ENCODE assay signal across 20 cellular contexts in genomic region chr11:15773024-15773423, GRCh38.
DNase-seq lines count a peak whose midpoint lies in the region; FAIRE-seq and TF ChIP-seq lines count a peak whose summit lies in the region.
"Had no signal": no experiment of that assay in that cellular context is flagged by ENCODE, and none has a peak within 500 bp of the region (broad histone marks: within the 10 kb centered on the region; RNA-seq: fewer than 3 reads in every experiment).

No MANE protein-coding gene starts in this region.

- H3K27me3 ChIP-seq in BE2C (no peaks in the 10 kb centered on the region), MG63 (no peaks in the 10 kb centered on the region)

- DNase-seq in BE2C (peak; percentile 24), NCI-H69 (lab: John Stamatoyannopoulos, UW) (peak; percentile 42), chondrocyte (ENCODE audit: low spot score) (no peak), nephron progenitor cell (no peak), NCI-H446 treated with DMSO at 0.1 percent for 48 hours (lab: John Stamatoyannopoulos, UW) (no peak), erythroblast (lab: John Stamatoyannopoulos, UW) (no peak), GM12891 (ENCODE audit: insufficient read length, low spot score) (no peak), MG63 (no peak)
- DNase-seq: Caco-2; CD4-positive, alpha-beta T cell; HCEC 1CT; HFFc6; IMR-90 had no signal

- H3K36me3 Mint-ChIP-seq in chondrocyte (ENCODE audit: low read depth) = no peaks in the 10 kb centered on the region
- no peaks in the 10 kb centered on the region for H3K36me3 Mint-ChIP-seq in nephron progenitor cell (ENCODE audit: low read depth)

- FAIRE-seq in GM12891 (lab: Jason Lieb, UNC) = no peak
- FAIRE-seq: D721Med, G401.6, GM12892, GM18507, H54, HTR-8/SVneo had no signal

- no peak overlapping the region for H3K4me3 ChIP-seq in BE2C (ENCODE audit: low read depth, low read length)
- H3K4me3 ChIP-seq in MG63 = no peak overlapping the region
- H3K4me3 ChIP-seq: GM23338 had no signal

- TF ChIP-seq CTCF in BE2C (IDR thresholded peaks at IDR 0.05; ENCODE audit: low read depth, low read length) (no peak), chondrocyte (IDR thresholded peaks at IDR 0.05) (no peak), nephron progenitor cell (IDR thresholded peaks at IDR 0.05) (no peak)

- H3K9me3 ChIP-seq in BE2C = no peaks in the 10 kb centered on the region
- H3K9me3 ChIP-seq in MG63 = no peaks in the 10 kb centered on the region
- H3K9me3 ChIP-seq: Caco-2 had no signal

- no peaks in the 10 kb centered on the region for H3K9me3 Mint-ChIP-seq in chondrocyte (ENCODE audit: low read depth)
- H3K9me3 Mint-ChIP-seq in nephron progenitor cell = no peaks in the 10 kb centered on the region
- H3K9me3 Mint-ChIP-seq: CD4-positive, alpha-beta T cell; GM23338 had no signal

- no peaks in the 10 kb centered on the region for H3K27me3 Mint-ChIP-seq in chondrocyte (ENCODE audit: low read depth)
- peaks cover 3% of the 10 kb centered on the region for H3K27me3 Mint-ChIP-seq in nephron progenitor cell (ENCODE audit: low read depth, poor library complexity)
- H3K27me3 Mint-ChIP-seq: CD4-positive, alpha-beta T cell had no signal

- H3K4me1 ChIP-seq in BE2C = no peaks in the 10 kb centered on the region; the same call in 1 of the 2 replicates

- no peak for TF ChIP-seq POLR2A in erythroblast (IDR thresholded peaks at IDR 0.05; ENCODE audit: low read length)
- TF ChIP-seq POLR2A in GM12891 (IDR thresholded peaks at IDR 0.05; ENCODE audit: low read depth, low read length) = no peak

- H3K36me3 ChIP-seq in BE2C (no peaks in the 10 kb centered on the region), MG63 (no peaks in the 10 kb centered on the region)

- H3K27ac Mint-ChIP-seq in chondrocyte (ENCODE audit: unreplicated experiment) = peak overlapping the region; percentile 68
- H3K27ac Mint-ChIP-seq in nephron progenitor cell = no peak overlapping the region
- H3K27ac Mint-ChIP-seq: CD4-positive, alpha-beta T cell; GM23338; HFFc6 had no signal

- H3K4me3 Mint-ChIP-seq in chondrocyte (ENCODE audit: unreplicated experiment) (no peak overlapping the region), nephron progenitor cell (peak overlapping the region; percentile 31)
- H3K4me3 Mint-ChIP-seq: CD4-positive, alpha-beta T cell; GM23338; HFFc6 had no signal

- peaks cover 45% of the 10 kb centered on the region for H3K4me1 Mint-ChIP-seq in chondrocyte (ENCODE audit: low read depth)
- H3K4me1 Mint-ChIP-seq in nephron progenitor cell = peaks cover 52% of the 10 kb centered on the region

TF ChIP-seq in GM12891, 5 proteins besides CTCF, POLR2A, EP300 and RAD21:
- TF ChIP-seq POLR2AphosphoS5 (IDR thresholded peaks at IDR 0.05; ENCODE audit: low read depth, low read length) = no peak

Comparison
In these comparisons a context has a peak if more than half of its experiments do, and no peak if none do; other contexts are left out.
1. DNase-seq: peak in BE2C (single experiment) and NCI-H69 (single experiment); none in chondrocyte (single experiment), nephron progenitor cell (single experiment), NCI-H446 treated with DMSO at 0.1 percent for 48 hours (single experiment), erythroblast (0 of 2), GM12891 (single experiment) and MG63 (single experiment).